In genomic region chr5:80181618-80182211, GRCh38 we compare ENCODE assay signal across 8 cellular contexts.
A peak's percentile ranks its signal among the peaks of the same experiment; 100 is the strongest.
DNase-seq lines count a peak whose midpoint lies in the region; ATAC-seq and TF ChIP-seq lines count a peak whose summit lies in the region.

No MANE protein-coding gene starts in this region.

- no peaks in the 10 kb centered on the region for H3K9me3 ChIP-seq in CD8-positive, alpha-beta T cell (ENCODE audit: low read length)
- no peaks in the 10 kb centered on the region for H3K9me3 ChIP-seq in A673 (ENCODE audit: low read depth, low read length, poor library complexity, severe bottlenecking)

- no peaks in the 10 kb centered on the region for H3K27me3 ChIP-seq in CD8-positive, alpha-beta T cell (ENCODE audit: insufficient read depth, low read length)
- no peaks in the 10 kb centered on the region for H3K27me3 ChIP-seq in A673 (replicated peaks; ENCODE audit: insufficient read depth, low read depth, low read length, poor library complexity)

- BruUV-seq in A673 (replicated peaks; lab: Mats Ljungman, UMichigan) = no TSS peak

- H3K9me3 Mint-ChIP-seq in CD8-positive, alpha-beta T cell = no peaks in the 10 kb centered on the region
- no peaks in the 10 kb centered on the region for H3K9me3 Mint-ChIP-seq in activated T-helper 1 cell treated with anti-CD3 and anti-CD28 coated beads, Interleukin-12 subunit alpha, Interleukin-12 subunit beta, Interleukin-2, Interleukin-4 antibody, amounts not matched to agents 30 ng/mL and 10 ng/mL and 1 ng/mL, durations not matched to agents 14 hours and 24 hours and 36 hours

- H3K4me3 ChIP-seq in CD8-positive, alpha-beta T cell (ENCODE audit: low read depth, low read length) = peak overlapping the region; percentile 3
- H3K4me3 ChIP-seq in A673 (ENCODE audit: low read depth, low read length, poor library complexity, severe bottlenecking) = no peak overlapping the region

- peak overlapping the region; percentile 20 for H3K27ac ChIP-seq in CD8-positive, alpha-beta T cell (ENCODE audit: low read depth, low read length)
- no peak overlapping the region for H3K27ac ChIP-seq in A673 (ENCODE audit: low read depth, low read length, poor library complexity, severe bottlenecking)

- H3K36me3 Mint-ChIP-seq in CD8-positive, alpha-beta T cell = peaks cover 27% of the 10 kb centered on the region
- H3K36me3 Mint-ChIP-seq in activated T-helper 1 cell treated with anti-CD3 and anti-CD28 coated beads, Interleukin-12 subunit alpha, Interleukin-12 subunit beta, Interleukin-2, Interleukin-4 antibody, amounts not matched to agents 30 ng/mL and 10 ng/mL and 1 ng/mL, durations not matched to agents 14 hours and 24 hours and 36 hours (ENCODE audit: low read depth) = peaks cover 16% of the 10 kb centered on the region

- POLR2A ChIA-PET in CD8-positive, alpha-beta T cell (lab: Charles Lee) = interaction anchor here (0.7 to 7.3 kb wide), 8 partner anchors 12 to 79 kb away, joined by 3 to 59 read pairs (median 4); partner anchors contain the start of gene SERINC5
- POLR2A ChIA-PET in A673 (lab: Charles Lee; ENCODE audit: low non-redundant PET) = no interaction called here

- ATAC-seq in CD8-positive, alpha-beta T cell = peak; percentile 32
- ATAC-seq in HG03159 (IDR thresholded peaks at IDR 0.05; ENCODE audit: unreplicated experiment) (no peak), HG02798 (IDR thresholded peaks at IDR 0.05; ENCODE audit: poor library complexity, unreplicated experiment) (no peak)

- no peaks in the 10 kb centered on the region for H3K27me3 Mint-ChIP-seq in CD8-positive, alpha-beta T cell (ENCODE audit: low read depth)
- no peaks in the 10 kb centered on the region for H3K27me3 Mint-ChIP-seq in activated T-helper 1 cell treated with anti-CD3 and anti-CD28 coated beads, Interleukin-12 subunit alpha, Interleukin-12 subunit beta, Interleukin-2, Interleukin-4 antibody, amounts not matched to agents 30 ng/mL and 10 ng/mL and 1 ng/mL, durations not matched to agents 14 hours and 24 hours and 36 hours (ENCODE audit: insufficient read depth)

- CTCF ChIA-PET in CD8-positive, alpha-beta T cell (lab: Charles Lee) = interaction anchor here (0.9 to 2.4 kb wide), 10 partner anchors 10 to 90 kb away, joined by 3 to 11 read pairs (median 4); no protein-coding TSS in a partner anchor
- CTCF ChIA-PET in A673 (lab: Charles Lee) = no interaction called here

- peaks cover 89% of the 10 kb centered on the region for H3K4me1 ChIP-seq in CD8-positive, alpha-beta T cell (ENCODE audit: insufficient read depth, low read length)
- peaks cover 24% of the 10 kb centered on the region for H3K4me1 ChIP-seq in A673 (ENCODE audit: insufficient read depth, low read length, poor library complexity, severe bottlenecking)

- TF ChIP-seq CTCF in CD8-positive, alpha-beta T cell (IDR thresholded peaks at IDR 0.05) = no peak
- no peak for TF ChIP-seq CTCF in A673 (conservative IDR thresholded peaks at IDR 0.05; ENCODE audit: low read depth, low read length)

- H3K36me3 ChIP-seq in CD8-positive, alpha-beta T cell (ENCODE audit: insufficient read depth, low read length) = peaks cover 9% of the 10 kb centered on the region
- H3K36me3 ChIP-seq in A673 (ENCODE audit: insufficient read depth, low read length, poor library complexity, severe bottlenecking) = no peaks in the 10 kb centered on the region

- intact Hi-C loops in CD8-positive, alpha-beta T cell (cut with DNase I, micrococcal nuclease) = loop anchor here in 1 of 2 experiments (2.0 to 5.0 kb wide), 4 partner anchors 13 to 91 kb away; no protein-coding TSS in a partner anchor
- intact Hi-C loops in activated T-helper 1 cell treated with anti-CD3 and anti-CD28 coated beads, Interleukin-12 subunit alpha, Interleukin-12 subunit beta, Interleukin-2, Interleukin-4 antibody, amounts not matched to agents 30 ng/mL and 10 ng/mL and 1 ng/mL, durations not matched to agents 14 hours and 24 hours and 36 hours (cut with micrococcal nuclease) = loop anchor here (2.0 kb wide), 1 partner anchor 55 kb away; no protein-coding TSS in a partner anchor
- intact Hi-C loops in A673 (cut with micrococcal nuclease; ENCODE audit: unreplicated experiment) = no loop called here

- H3K4me1 Mint-ChIP-seq in CD8-positive, alpha-beta T cell (ENCODE audit: low read depth) = peaks cover 87% of the 10 kb centered on the region
- peaks cover 68% of the 10 kb centered on the region for H3K4me1 Mint-ChIP-seq in activated T-helper 1 cell treated with anti-CD3 and anti-CD28 coated beads, Interleukin-12 subunit alpha, Interleukin-12 subunit beta, Interleukin-2, Interleukin-4 antibody, amounts not matched to agents 30 ng/mL and 10 ng/mL and 1 ng/mL, durations not matched to agents 14 hours and 24 hours and 36 hours (ENCODE audit: low read depth)

- peak overlapping the region; percentile 64 for H3K4me3 Mint-ChIP-seq in CD8-positive, alpha-beta T cell
- peak overlapping the region; percentile 62 for H3K4me3 Mint-ChIP-seq in activated T-helper 1 cell treated with anti-CD3 and anti-CD28 coated beads, Interleukin-12 subunit alpha, Interleukin-12 subunit beta, Interleukin-2, Interleukin-4 antibody, amounts not matched to agents 30 ng/mL and 10 ng/mL and 1 ng/mL, durations not matched to agents 14 hours and 24 hours and 36 hours

- peak in 5 of 7 experiments; percentile 42 to 73 (median 51) for DNase-seq in CD8-positive, alpha-beta T cell
- DNase-seq in M059J (ENCODE audit: low read depth) (peak; percentile 82), kidney tubule cell (ENCODE audit: low spot score) (peak; percentile 49), D341Med (ENCODE audit: low spot score) (no peak), A673 (ENCODE audit: low spot score) (no peak)
- peak; percentile 41 for DNase-seq in activated T-helper 1 cell treated with anti-CD3 and anti-CD28 coated beads, Interleukin-12 subunit alpha, Interleukin-12 subunit beta, Interleukin-2, Interleukin-4 antibody, amounts not matched to agents 30 ng/mL and 10 ng/mL and 1 ng/mL, durations not matched to agents 14 hours and 24 hours and 36 hours (ENCODE audit: low spot score)

- H3K27ac Mint-ChIP-seq in CD8-positive, alpha-beta T cell = peak overlapping the region; percentile 96
- H3K27ac Mint-ChIP-seq in activated T-helper 1 cell treated with anti-CD3 and anti-CD28 coated beads, Interleukin-12 subunit alpha, Interleukin-12 subunit beta, Interleukin-2, Interleukin-4 antibody, amounts not matched to agents 30 ng/mL and 10 ng/mL and 1 ng/mL, durations not matched to agents 14 hours and 24 hours and 36 hours = peak overlapping the region; percentile 85

Comparison
In these comparisons a context has a peak if more than half of its experiments do, and no peak if none do; other contexts are left out.
1. DNase-seq: peak in CD8-positive, alpha-beta T cell (5 of 7), M059J (single experiment), activated T-helper 1 cell treated with anti-CD3 and anti-CD28 coated beads, Interleukin-12 subunit alpha, Interleukin-12 subunit beta, Interleukin-2, Interleukin-4 antibody, amounts not matched to agents 30 ng/mL and 10 ng/mL and 1 ng/mL, durations not matched to agents 14 hours and 24 hours and 36 hours (single experiment) and kidney tubule cell (single experiment); none in D341Med (single experiment) and A673 (single experiment).